ENCODE assay signal across 24 cellular contexts in genomic region chr20:13174402-13174801, GRCh38. TPM values are rescaled to one million over a fixed set of nuclear protein-coding genes. Genes with fewer than 3 reads are reported as not detected.
DNase-seq lines count a peak whose midpoint lies in the region; ATAC-seq and TF ChIP-seq lines count a peak whose summit lies in the region.
"Had no signal": no experiment of that assay in that cellular context is flagged by ENCODE, and none has a peak within 500 bp of the region (broad histone marks: within the 10 kb centered on the region; RNA-seq: fewer than 3 reads in every experiment).

No MANE protein-coding gene starts in this region.

- H3K27ac ChIP-seq in OCI-LY7 (ENCODE audit: low read depth, low read length, poor library complexity, severe bottlenecking) = no peak overlapping the region
- no peak overlapping the region for H3K27ac ChIP-seq in effector memory CD4-positive, alpha-beta T cell (ENCODE audit: insufficient read depth, low read length, poor library complexity, severe bottlenecking)
- H3K27ac ChIP-seq: parathyroid adenoma, thoracic aorta had no signal

- ATAC-seq in GM18861 (IDR thresholded peaks at IDR 0.05; ENCODE audit: unreplicated experiment) = peak; percentile 90
- peak; percentile 77 for ATAC-seq in GM21576 (IDR thresholded peaks at IDR 0.05; ENCODE audit: unreplicated experiment)
- ATAC-seq in HG03378 (IDR thresholded peaks at IDR 0.05; ENCODE audit: unreplicated experiment) = peak; percentile 84
- ATAC-seq: activated T-cell treated with anti-CD3 and anti-CD28 coated beads, Interleukin-2, amount 50 U/mL, for 72 hours; left colon; naive thymus-derived CD8-positive, alpha-beta T cell; sciatic nerve; stimulated activated memory B cell treated with anti-CD40 and anti-IgM and Interleukin-4, amounts not matched to agents 10 μg/mL and 1 μg/mL and 100 μg/mL, for 72 hours had no signal

- intact Hi-C loops in OCI-LY7 (cut with micrococcal nuclease; ENCODE audit: unreplicated experiment) = no loop called here
- intact Hi-C loops in activated naive CD4-positive, alpha-beta T cell treated with anti-CD3 and anti-CD28 coated beads for 36 hours (cut with micrococcal nuclease) = no loop called here

- no peak overlapping the region for H3K4me3 ChIP-seq in OCI-LY7 (ENCODE audit: low read depth, low read length, poor library complexity, severe bottlenecking)
- H3K4me3 ChIP-seq in effector memory CD4-positive, alpha-beta T cell (ENCODE audit: insufficient read depth, low read depth, low read length, poor library complexity, severe bottlenecking) = no peak overlapping the region
- H3K4me3 ChIP-seq: thoracic aorta had no signal

- CTCF ChIA-PET in OCI-LY7 (lab: Charles Lee; ENCODE audit: unreplicated experiment) = no interaction called here
- CTCF ChIA-PET in activated naive CD4-positive, alpha-beta T cell treated with anti-CD3 and anti-CD28 coated beads for 36 hours (lab: Charles Lee) = interaction anchor here (0.8 kb wide), 1 partner anchor 86 kb away, joined by 6 read pairs; no protein-coding TSS in a partner anchor

- no peaks in the 10 kb centered on the region for H3K9me3 ChIP-seq in OCI-LY7 (ENCODE audit: low read length)
- no peaks in the 10 kb centered on the region for H3K9me3 ChIP-seq in effector memory CD4-positive, alpha-beta T cell (ENCODE audit: control insufficient read depth, low read length)
- H3K9me3 ChIP-seq: SK-N-SH, thoracic aorta had no signal

- no peaks in the 10 kb centered on the region for H3K27me3 Mint-ChIP-seq in activated naive CD4-positive, alpha-beta T cell treated with anti-CD3 and anti-CD28 coated beads for 36 hours (ENCODE audit: low read depth)
- H3K27me3 Mint-ChIP-seq: activated B cell treated with CpG ODN at 0.5 μM for 24 hours had no signal

- no peak for TF ChIP-seq CTCF in OCI-LY7 (conservative IDR thresholded peaks at IDR 0.05; ENCODE audit: low read length)

- no peaks in the 10 kb centered on the region for H3K9me2 ChIP-seq in OCI-LY7 (ENCODE audit: insufficient read depth, low read length)
- H3K9me2 ChIP-seq: SK-N-SH had no signal

- H3K9me3 Mint-ChIP-seq in activated naive CD4-positive, alpha-beta T cell treated with anti-CD3 and anti-CD28 coated beads for 36 hours = peaks cover 3% of the 10 kb centered on the region
- H3K9me3 Mint-ChIP-seq: T-helper 2 cell treated with Interferon-gamma antibody and Interleukin-4, amounts not matched to agents 5 μg/mL and 100 μg/mL, for 36 hours had no signal

- no TSS peak for BruUV-seq in OCI-LY7 (replicated peaks; lab: Mats Ljungman, UMichigan)

- no peaks in the 10 kb centered on the region for H3K4me1 Mint-ChIP-seq in activated naive CD4-positive, alpha-beta T cell treated with anti-CD3 and anti-CD28 coated beads for 36 hours (ENCODE audit: low read depth)
- H3K4me1 Mint-ChIP-seq: activated B cell treated with CpG ODN at 0.5 μM for 24 hours; CD4-positive, CD25-positive, alpha-beta regulatory T cell; naive thymus-derived CD8-positive, alpha-beta T cell; stimulated activated memory B cell treated with anti-CD40 and anti-IgM and Interleukin-4, amounts not matched to agents 10 μg/mL and 1 μg/mL and 100 μg/mL, for 72 hours had no signal

- H3K4me2 ChIP-seq in OCI-LY7 (ENCODE audit: low read length) = no peak overlapping the region
- H3K4me2 ChIP-seq: SK-N-SH had no signal

- H3K4me3 Mint-ChIP-seq in activated naive CD4-positive, alpha-beta T cell treated with anti-CD3 and anti-CD28 coated beads for 36 hours = no peak overlapping the region
- H3K4me3 Mint-ChIP-seq: activated B cell treated with CpG ODN at 0.5 μM for 24 hours; activated naive CD8-positive, alpha-beta T cell; activated T-cell treated with anti-CD3 and anti-CD28 coated beads, Interleukin-2, amount 50 U/mL, for 72 hours; CD4-positive, CD25-positive, alpha-beta regulatory T cell; naive thymus-derived CD8-positive, alpha-beta T cell; stimulated activated memory B cell treated with anti-CD40 and anti-IgM and Interleukin-4, amounts not matched to agents 10 μg/mL and 1 μg/mL and 100 μg/mL, for 72 hours; T-helper 2 cell treated with Interferon-gamma antibody and Interleukin-4, amounts not matched to agents 5 μg/mL and 100 μg/mL, for 36 hours had no signal

- no peaks in the 10 kb centered on the region for H3K79me2 ChIP-seq in OCI-LY7 (ENCODE audit: insufficient read depth, low read depth, low read length)
- H3K79me2 ChIP-seq: parathyroid adenoma had no signal

- POLR2A ChIA-PET in OCI-LY7 (lab: Charles Lee) = interaction anchor here (0.7 kb wide), 1 partner anchor 18 kb away, joined by 3 read pairs; no protein-coding TSS in a partner anchor

- H4K20me1 ChIP-seq in OCI-LY7 (ENCODE audit: insufficient read depth, low read length) = no peaks in the 10 kb centered on the region

- H3K36me3 Mint-ChIP-seq in activated naive CD4-positive, alpha-beta T cell treated with anti-CD3 and anti-CD28 coated beads for 36 hours (ENCODE audit: low read depth) = no peaks in the 10 kb centered on the region
- H3K36me3 Mint-ChIP-seq: CD4-positive, CD25-positive, alpha-beta regulatory T cell; stimulated activated memory B cell treated with anti-CD40 and anti-IgM and Interleukin-4, amounts not matched to agents 10 μg/mL and 1 μg/mL and 100 μg/mL, for 72 hours had no signal

- H3K27ac Mint-ChIP-seq in activated naive CD4-positive, alpha-beta T cell treated with anti-CD3 and anti-CD28 coated beads for 36 hours = no peak overlapping the region
- H3K27ac Mint-ChIP-seq: activated B cell treated with CpG ODN at 0.5 μM for 24 hours; activated naive CD8-positive, alpha-beta T cell; activated T-cell treated with anti-CD3 and anti-CD28 coated beads, Interleukin-2, amount 50 U/mL, for 72 hours; CD4-positive, CD25-positive, alpha-beta regulatory T cell; naive thymus-derived CD8-positive, alpha-beta T cell; stimulated activated memory B cell treated with anti-CD40 and anti-IgM and Interleukin-4, amounts not matched to agents 10 μg/mL and 1 μg/mL and 100 μg/mL, for 72 hours; T-helper 2 cell treated with Interferon-gamma antibody and Interleukin-4, amounts not matched to agents 5 μg/mL and 100 μg/mL, for 36 hours had no signal

- no peaks in the 10 kb centered on the region for H3K36me3 ChIP-seq in OCI-LY7 (ENCODE audit: insufficient read depth, low read length)
- no peaks in the 10 kb centered on the region for H3K36me3 ChIP-seq in effector memory CD4-positive, alpha-beta T cell (ENCODE audit: control insufficient read depth, insufficient read depth, low read length)
- H3K36me3 ChIP-seq: thoracic aorta had no signal

- DNase-seq in OCI-LY7 (ENCODE audit: low spot score) = peak; percentile 5
- no peak for DNase-seq in activated naive CD4-positive, alpha-beta T cell treated with anti-CD3 and anti-CD28 coated beads for 36 hours
- no peak for DNase-seq in effector memory CD4-positive, alpha-beta T cell
- no peak for DNase-seq in cerebellar cortex (ENCODE audit: low spot score)
- no peak for DNase-seq in EL
- DNase-seq: activated B cell treated with CpG ODN at 0.5 μM for 24 hours; activated T-cell treated with anti-CD3 and anti-CD28 coated beads, Interleukin-2, amount 50 U/mL, for 72 hours; CD4-positive, CD25-positive, alpha-beta regulatory T cell; DMS153; left colon; naive thymus-derived CD8-positive, alpha-beta T cell; NCI-H1694 treated with DMSO at 0.1 percent for 48 hours; NCI-H226; NCI-H82; SK-N-SH had no signal

- H3K4me1 ChIP-seq in OCI-LY7 (ENCODE audit: insufficient read depth, low read length, poor library complexity, severe bottlenecking) = no peaks in the 10 kb centered on the region
- no peaks in the 10 kb centered on the region for H3K4me1 ChIP-seq in effector memory CD4-positive, alpha-beta T cell (ENCODE audit: control insufficient read depth, insufficient read depth, low read length, poor library complexity, severe bottlenecking)
- H3K4me1 ChIP-seq: parathyroid adenoma had no signal

- H2AFZ ChIP-seq in OCI-LY7 (ENCODE audit: low read length) = no peak overlapping the region
- H2AFZ ChIP-seq: parathyroid adenoma had no signal

- no peaks in the 10 kb centered on the region for H3K27me3 ChIP-seq in effector memory CD4-positive, alpha-beta T cell (replicated peaks; ENCODE audit: control insufficient read depth, insufficient read depth, low read length, poor library complexity, severe bottlenecking)

RNA-seq across cellular contexts. Expression of gene ISM1, which starts 46.7 kb away (rescaled TPM):
- not detected in 2 replicates for total RNA-seq in OCI-LY7 (2014; rRNA removed; shearing (Covaris generic))
- not detected in 2 replicates for total RNA-seq in OCI-LY7 (2022)
- total RNA-seq in activated naive CD4-positive, alpha-beta T cell treated with anti-CD3 and anti-CD28 coated beads for 36 hours = under 1 TPM; 0.27 to 0.29 TPM
- total RNA-seq: activated B cell treated with CpG ODN at 0.5 μM for 24 hours had no signal
